ENCODE assay signal across 1 cellular context in genomic region chr4:28062562-28062961, GRCh38.
TF ChIP-seq lines count a peak whose summit lies in the region.

No MANE protein-coding gene starts in this region.

TF ChIP-seq in GM23338, 12 proteins besides CTCF, POLR2A, EP300 and RAD21 (continued from another document):
- no peak for TF ChIP-seq REST (IDR thresholded peaks at IDR 0.05; ENCODE audit: unreplicated experiment)
- no peak for TF ChIP-seq JUNB (IDR thresholded peaks at IDR 0.05; ENCODE audit: unreplicated experiment)
- no peak for TF ChIP-seq CREB1 (CRISPR knock-in tag; IDR thresholded peaks at IDR 0.05; ENCODE audit: low read depth)
- no peak for TF ChIP-seq NANOG (IDR thresholded peaks at IDR 0.05; ENCODE audit: borderline replicate concordance)
- TF ChIP-seq STAT1 (IDR thresholded peaks at IDR 0.05; ENCODE audit: unreplicated experiment): no peak
- no peak for TF ChIP-seq ZNF114 (CRISPR knock-in tag; IDR thresholded peaks at IDR 0.05)
